Comparison of ENCODE assay signal across 31 cellular contexts in genomic region chr6:141922898-141923297, GRCh38.
DNase-seq lines count a peak whose midpoint lies in the region; ATAC-seq, FAIRE-seq and TF ChIP-seq lines count a peak whose summit lies in the region.
"Had no signal": no experiment of that assay in that cellular context is flagged by ENCODE, and none has a peak within 500 bp of the region (broad histone marks: within the 10 kb centered on the region; RNA-seq: fewer than 3 reads in every experiment).

No MANE protein-coding gene starts in this region.

- peaks cover 2% of the 10 kb centered on the region for H3K4me1 Mint-ChIP-seq in activated CD8-positive, alpha-beta T cell treated with anti-CD3 and anti-CD28 coated beads for 36 hours (ENCODE audit: low read depth)
- H3K4me1 Mint-ChIP-seq: B cell; CD14-positive monocyte; CD4-positive, alpha-beta memory T cell; CD4-positive, CD25-positive, alpha-beta regulatory T cell; CD8-positive, alpha-beta memory T cell had no signal

- no peak overlapping the region for H3K27ac Mint-ChIP-seq in activated CD8-positive, alpha-beta T cell treated with anti-CD3 and anti-CD28 coated beads for 36 hours
- H3K27ac Mint-ChIP-seq: B cell; CD14-positive monocyte; CD4-positive, alpha-beta memory T cell; CD4-positive, alpha-beta T cell; CD4-positive, CD25-positive, alpha-beta regulatory T cell; CD8-positive, alpha-beta T cell had no signal

- no peak overlapping the region for H3K9ac ChIP-seq in K562 (ENCODE audit: insufficient read depth in 1 of 2, low read depth in 2 of 2, low read length in 2 of 2)
- H3K9ac ChIP-seq: BLaER1; BLaER1 treated with 17β-estradiol and CSF1 and Interleukin-3, amounts not matched to agents 10 nM and 100 nM had no signal

- H3K9me3 Mint-ChIP-seq in activated CD8-positive, alpha-beta T cell treated with anti-CD3 and anti-CD28 coated beads for 36 hours: peaks cover 4% of the 10 kb centered on the region
- H3K9me3 Mint-ChIP-seq: CD4-positive, alpha-beta T cell had no signal

- H3K9me3 ChIP-seq in K562 (replicated peaks; ENCODE audit: control insufficient read depth, insufficient read depth, low read depth, low read length): peaks cover 2% of the 10 kb centered on the region; the same call in 1 of the 2 replicates
- H3K9me3 ChIP-seq: A549, BE2C, Caco-2 had no signal

- H3K36me3 ChIP-seq in K562 (ENCODE audit: control insufficient read depth, insufficient read depth, low read length): no peaks in the 10 kb centered on the region
- H3K36me3 ChIP-seq: BE2C; BLaER1; BLaER1 treated with 17β-estradiol and CSF1 and Interleukin-3, amounts not matched to agents 10 nM and 100 nM had no signal

- no peaks in the 10 kb centered on the region for H3K27me3 Mint-ChIP-seq in activated CD8-positive, alpha-beta T cell treated with anti-CD3 and anti-CD28 coated beads for 36 hours
- H3K27me3 Mint-ChIP-seq: B cell; CD4-positive, alpha-beta memory T cell; CD4-positive, alpha-beta T cell; CD4-positive, CD25-positive, alpha-beta regulatory T cell; CD8-positive, alpha-beta memory T cell had no signal

- no peak for TF ChIP-seq RAD21 in K562 (CRISPR knock-in tag; conservative IDR thresholded peaks at IDR 0.05 in 1 of 2, IDR thresholded peaks at IDR 0.05 in 1 of 2)

- in situ Hi-C loops in K562 (cut with MboI): no loop called here

- TF ChIP-seq CTCF in K562 (IDR thresholded peaks at IDR 0.05 in 2 of 3, conservative IDR thresholded peaks at IDR 0.05 in 1 of 3; ENCODE audit: insufficient read depth in 2 of 3, low read depth in 1 of 3, low read length in 3 of 3): no peak
- TF ChIP-seq CTCF in activated CD8-positive, alpha-beta T cell treated with anti-CD3 and anti-CD28 coated beads for 36 hours (IDR thresholded peaks at IDR 0.05): no peak

- no TSS peak for BruUV-seq in K562 (replicated peaks; lab: Mats Ljungman, UMichigan)

- ATAC-seq in K562: no peak
- ATAC-seq in activated CD8-positive, alpha-beta T cell treated with anti-CD3 and anti-CD28 coated beads for 36 hours: no peak
- ATAC-seq: A549; CD8-positive, alpha-beta T cell had no signal

- H3K27me3 ChIP-seq in K562 (ENCODE audit: control insufficient read depth in 2 of 2, insufficient read depth in 2 of 2, low read length in 2 of 2): no peaks in the 10 kb centered on the region
- H3K27me3 ChIP-seq: BE2C; BLaER1; BLaER1 treated with 17β-estradiol and CSF1 and Interleukin-3, amounts not matched to agents 10 nM and 100 nM had no signal

- no peaks in the 10 kb centered on the region for H3K4me1 ChIP-seq in K562 (replicated peaks in 1 of 2; ENCODE audit: control insufficient read depth in 2 of 2, insufficient read depth in 2 of 2, low read length in 2 of 2)
- H3K4me1 ChIP-seq: A549; BE2C; BLaER1; BLaER1 treated with 17β-estradiol and CSF1 and Interleukin-3, amounts not matched to agents 10 nM and 100 nM; Caco-2 had no signal

- no peak for TF ChIP-seq POLR2A in K562 (conservative IDR thresholded peaks at IDR 0.05)

- no peaks in the 10 kb centered on the region for H3K79me2 ChIP-seq in K562 (ENCODE audit: control insufficient read depth, insufficient read depth, low read length)

- no peak for TF ChIP-seq EP300 in K562 (IDR thresholded peaks at IDR 0.05; ENCODE audit: low read length)

- DNase-seq in K562 (ENCODE audit: extremely low read depth in 1 of 4, low spot score in 3 of 4): no peak
- DNase-seq in activated CD8-positive, alpha-beta T cell treated with anti-CD3 and anti-CD28 coated beads for 36 hours: no peak
- DNase-seq: 8988T; ACHN; AML-193; BE2C; C1 segment of cervical spinal cord; Caco-2; Calu3; CD4-positive, alpha-beta memory T cell; CD4-positive, alpha-beta T cell; CD4-positive, CD25-positive, alpha-beta regulatory T cell; CD8-positive, alpha-beta memory T cell; CD8-positive, alpha-beta T cell; COR-L47; DMS 273 treated with DMSO at 0.1 percent for 48 hours; DMS153; DMS53; DMS79; DMS79 treated with DMSO at 0.1 percent for 48 hours; DND-41; EL had no signal

- CTCF ChIA-PET in K562 (lab: Yijun Ruan, JAX; ENCODE audit: low intra/inter-chr PET ratio): no interaction called here
- CTCF ChIA-PET in activated CD8-positive, alpha-beta T cell treated with anti-CD3 and anti-CD28 coated beads for 36 hours (lab: Charles Lee): no interaction called here

- H3K36me3 Mint-ChIP-seq in activated CD8-positive, alpha-beta T cell treated with anti-CD3 and anti-CD28 coated beads for 36 hours (ENCODE audit: low read depth): no peaks in the 10 kb centered on the region
- H3K36me3 Mint-ChIP-seq: CD14-positive monocyte; CD4-positive, alpha-beta memory T cell; CD4-positive, CD25-positive, alpha-beta regulatory T cell; CD8-positive, alpha-beta T cell had no signal

- FAIRE-seq in K562 (lab: Jason Lieb, UNC): no peak
- FAIRE-seq: A204.1, A549, D721Med had no signal

- no peak overlapping the region for H3K4me2 ChIP-seq in K562 (ENCODE audit: insufficient read depth, low read length)
- H3K4me2 ChIP-seq: A549; BLaER1; BLaER1 treated with 17β-estradiol and CSF1 and Interleukin-3, amounts not matched to agents 10 nM and 100 nM had no signal

- 29% methylated on average over 2 of the region's 2 CpGs for WGBS in K562 (ENCODE audit: insufficient coverage, low coverage, missing lambda C conversion rate)

- H3K4me3 Mint-ChIP-seq in activated CD8-positive, alpha-beta T cell treated with anti-CD3 and anti-CD28 coated beads for 36 hours: no peak overlapping the region
- H3K4me3 Mint-ChIP-seq: B cell; CD14-positive monocyte; CD4-positive, alpha-beta memory T cell; CD4-positive, alpha-beta T cell; CD4-positive, CD25-positive, alpha-beta regulatory T cell; CD8-positive, alpha-beta memory T cell; CD8-positive, alpha-beta T cell had no signal

- H4K20me1 ChIP-seq in K562 (replicated peaks; ENCODE audit: control insufficient read depth, insufficient read depth, low read length): no peaks in the 10 kb centered on the region
- H4K20me1 ChIP-seq: BLaER1; BLaER1 treated with 17β-estradiol and CSF1 and Interleukin-3, amounts not matched to agents 10 nM and 100 nM had no signal

- no peak overlapping the region for H2AFZ ChIP-seq in K562 (ENCODE audit: low read depth, low read length)

- POLR2A ChIA-PET in K562 (lab: Yijun Ruan, JAX): no interaction called here
- POLR2A ChIA-PET in activated CD8-positive, alpha-beta T cell treated with anti-CD3 and anti-CD28 coated beads for 36 hours (lab: Charles Lee): no interaction called here

- intact Hi-C loops in K562 (cut with micrococcal nuclease): no loop called here
- intact Hi-C loops in activated CD8-positive, alpha-beta T cell treated with anti-CD3 and anti-CD28 coated beads for 36 hours (cut with micrococcal nuclease): no loop called here

- no peaks in the 10 kb centered on the region for H3K9me1 ChIP-seq in K562 (ENCODE audit: control insufficient read depth, insufficient read depth, low read length)

- no peak overlapping the region for H3K27ac ChIP-seq in K562 (ENCODE audit: extremely low read depth, low read depth, low read length)
- H3K27ac ChIP-seq: 22Rv1; A549; BLaER1; BLaER1 treated with 17β-estradiol and CSF1 and Interleukin-3, amounts not matched to agents 10 nM and 100 nM; C4-2B had no signal

- no peak overlapping the region for H3K4me3 ChIP-seq in K562
- H3K4me3 ChIP-seq: A549; BLaER1; BLaER1 treated with 17β-estradiol and CSF1 and Interleukin-3, amounts not matched to agents 10 nM and 100 nM had no signal

TF ChIP-seq in K562, 482 proteins besides CTCF, POLR2A, EP300 and RAD21:
- TF ChIP-seq PTRF (tag; IDR thresholded peaks at IDR 0.05) (no peak), ZNF124 (CRISPR knock-in tag; IDR thresholded peaks at IDR 0.05) (peak; percentile 92; the same call in 1 of the 2 replicates)
